In the genomic region with DNA sequence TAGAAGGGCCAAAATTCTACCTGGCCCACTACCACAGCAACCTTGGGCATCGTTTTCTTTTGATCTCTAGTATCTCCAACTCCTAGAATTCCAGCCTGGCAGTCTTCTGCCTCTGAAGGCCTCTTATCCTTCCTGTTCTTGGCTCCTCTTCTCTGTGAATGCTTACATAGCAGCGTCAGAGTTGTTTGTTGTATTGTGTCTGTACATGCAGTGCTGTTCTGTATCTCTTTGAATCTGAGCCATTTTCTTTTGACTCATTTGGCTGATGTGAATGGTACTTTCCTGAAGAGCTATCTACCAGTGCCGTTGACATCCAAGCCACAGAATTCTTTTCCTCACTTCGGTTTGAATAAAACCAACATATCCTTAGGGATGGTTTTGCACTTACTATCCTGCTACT, we compare ENCODE assay signal across 13 cellular contexts.
A peak's percentile ranks its signal among the peaks of the same experiment; 100 is the strongest.
DNase-seq lines count a peak whose midpoint lies in the region; ATAC-seq and TF ChIP-seq lines count a peak whose summit lies in the region.
"Had no signal": no experiment of that assay in that cellular context is flagged by ENCODE, and none has a peak within 500 bp of the region (broad histone marks: within the 10 kb centered on the region; RNA-seq: fewer than 3 reads in every experiment).

No MANE protein-coding gene starts in this region.

- H3K9me3 ChIP-seq in MG63 (no peaks in the 10 kb centered on the region), muscle layer of duodenum (ENCODE audit: control insufficient read depth in 1 of 2, low read length in 2 of 2) (no peaks in the 10 kb centered on the region)
- H3K9me3 ChIP-seq in naive thymus-derived CD4-positive, alpha-beta T cell (ENCODE audit: control insufficient read depth in 2 of 3, low read length in 3 of 3) = no peaks in the 10 kb centered on the region

- TF ChIP-seq CTCF in AG09309 (IDR thresholded peaks at IDR 0.05; ENCODE audit: control insufficient read depth, insufficient read depth, low read depth, low read length, missing control alignments) (no peak), epithelial cell of esophagus (IDR thresholded peaks at IDR 0.05; ENCODE audit: insufficient read depth, low read depth, low read length, missing control alignments) (no peak)

- peak overlapping the region; percentile 45 for H3K27ac ChIP-seq in muscle layer of duodenum (ENCODE audit: low read length)
- no peak overlapping the region for H3K27ac ChIP-seq in naive thymus-derived CD4-positive, alpha-beta T cell (ENCODE audit: low read depth, low read length)

- no peaks in the 10 kb centered on the region for H3K9me3 Mint-ChIP-seq in naive thymus-derived CD4-positive, alpha-beta T cell
- no peaks in the 10 kb centered on the region for H3K9me3 Mint-ChIP-seq in activated naive CD4-positive, alpha-beta T cell treated with anti-CD3 and anti-CD28 coated beads, Interleukin-2, amount 50 U/mL, for 72 hours
- H3K9me3 Mint-ChIP-seq: activated CD4-positive, alpha-beta memory T cell treated with anti-CD3 and anti-CD28 coated beads, Interleukin-2, amount 10 ng/mL, durations not matched to agents 7 days and 5 days; central memory CD8-positive, alpha-beta T cell had no signal

- no peaks in the 10 kb centered on the region for H3K36me3 ChIP-seq in MG63
- peaks cover 0 to 1% of the 10 kb centered on the region in 2 donors for H3K36me3 ChIP-seq in muscle layer of duodenum (ENCODE audit: control insufficient read depth in 1 of 2, insufficient read depth in 2 of 2, low read length in 2 of 2)
- H3K36me3 ChIP-seq in naive thymus-derived CD4-positive, alpha-beta T cell (ENCODE audit: control insufficient read depth in 2 of 3, insufficient read depth in 3 of 3, low read length in 3 of 3) = no peaks in the 10 kb centered on the region

- H3K4me1 ChIP-seq in muscle layer of duodenum (ENCODE audit: control insufficient read depth in 1 of 2, insufficient read depth in 2 of 2, low read length in 2 of 2) = peaks cover 0 to 6% of the 10 kb centered on the region in 2 donors
- H3K4me1 ChIP-seq in naive thymus-derived CD4-positive, alpha-beta T cell (ENCODE audit: control insufficient read depth in 2 of 2, insufficient read depth in 2 of 2, low read length in 2 of 2) = no peaks in the 10 kb centered on the region

- no peaks in the 10 kb centered on the region for H3K27me3 Mint-ChIP-seq in naive thymus-derived CD4-positive, alpha-beta T cell
- H3K27me3 Mint-ChIP-seq: activated CD4-positive, alpha-beta memory T cell treated with anti-CD3 and anti-CD28 coated beads, Interleukin-2, amount 10 ng/mL, durations not matched to agents 7 days and 5 days; central memory CD8-positive, alpha-beta T cell had no signal

- peak; percentile 44 for DNase-seq in AG09309 (ENCODE audit: low read depth)
- peak; percentile 55 for DNase-seq in MG63
- peak; percentile 85 for DNase-seq in epithelial cell of esophagus (ENCODE audit: low read depth)
- no peak for DNase-seq in naive thymus-derived CD4-positive, alpha-beta T cell
- DNase-seq in mesenteric fat pad (ENCODE audit: low spot score) = no peak
- DNase-seq in activated naive CD4-positive, alpha-beta T cell treated with anti-CD3 and anti-CD28 coated beads, Interleukin-2, amount 50 U/mL, for 72 hours (ENCODE audit: low spot score in 2 of 2) = no peak
- DNase-seq: activated CD4-positive, alpha-beta memory T cell treated with anti-CD3 and anti-CD28 coated beads, Interleukin-2, amount 10 ng/mL, durations not matched to agents 7 days and 5 days; Calu3; NCI-H2081 treated with DMSO at 0.1 percent for 48 hours; stimulated activated CD4-positive, alpha-beta T cell treated with anti-CD3 and anti-CD28 coated beads, Interleukin-12 subunit alpha, Interleukin-12 subunit beta, amount 100 ng/mL, for 4 hours had no signal

- no peaks in the 10 kb centered on the region for H3K27me3 ChIP-seq in MG63
- no peaks in the 10 kb centered on the region for H3K27me3 ChIP-seq in muscle layer of duodenum (ENCODE audit: low read depth, low read length)
- H3K27me3 ChIP-seq in naive thymus-derived CD4-positive, alpha-beta T cell (ENCODE audit: control insufficient read depth in 2 of 2, insufficient read depth in 2 of 2, low read length in 2 of 2) = no peaks in the 10 kb centered on the region

- CTCF ChIA-PET in naive thymus-derived CD4-positive, alpha-beta T cell (lab: Charles Lee) = no interaction called here

- peaks cover 5 to 17% (median 10%) of the 10 kb centered on the region in 7 donors for H3K4me1 Mint-ChIP-seq in naive thymus-derived CD4-positive, alpha-beta T cell

- peak overlapping the region in 1 of 9 donors; percentile 51 for H3K27ac Mint-ChIP-seq in naive thymus-derived CD4-positive, alpha-beta T cell
- H3K27ac Mint-ChIP-seq in activated naive CD4-positive, alpha-beta T cell treated with anti-CD3 and anti-CD28 coated beads, Interleukin-2, amount 50 U/mL, for 72 hours = no peak overlapping the region
- H3K27ac Mint-ChIP-seq: activated CD4-positive, alpha-beta memory T cell treated with anti-CD3 and anti-CD28 coated beads, Interleukin-2, amount 10 ng/mL, durations not matched to agents 7 days and 5 days had no signal

- intact Hi-C loops in naive thymus-derived CD4-positive, alpha-beta T cell (cut with micrococcal nuclease) = no loop called here

- H3K36me3 Mint-ChIP-seq in naive thymus-derived CD4-positive, alpha-beta T cell = peaks cover 0 to 13% (median 2%) of the 10 kb centered on the region in 5 donors
- H3K36me3 Mint-ChIP-seq in activated naive CD4-positive, alpha-beta T cell treated with anti-CD3 and anti-CD28 coated beads, Interleukin-2, amount 50 U/mL, for 72 hours = peaks cover 0 to 4% of the 10 kb centered on the region in 2 donors

- H3K4me3 ChIP-seq in AG09309 (ENCODE audit: control insufficient read depth, low read depth, low read length) (no peak overlapping the region), MG63 (no peak overlapping the region), epithelial cell of esophagus (ENCODE audit: low read length) (no peak overlapping the region), muscle layer of duodenum (ENCODE audit: low read depth in 1 of 2, low read length in 2 of 2) (no peak overlapping the region)
- H3K4me3 ChIP-seq in naive thymus-derived CD4-positive, alpha-beta T cell (ENCODE audit: low read length) = no peak overlapping the region

- no peak for ATAC-seq in naive thymus-derived CD4-positive, alpha-beta T cell
- ATAC-seq in HG03135 (IDR thresholded peaks at IDR 0.05; ENCODE audit: unreplicated experiment) = no peak
- ATAC-seq in activated naive CD4-positive, alpha-beta T cell treated with anti-CD3 and anti-CD28 coated beads, Interleukin-2, amount 50 U/mL, for 72 hours = no peak

- POLR2A ChIA-PET in naive thymus-derived CD4-positive, alpha-beta T cell (lab: Charles Lee) = no interaction called here

- no peak overlapping the region for H3K4me3 Mint-ChIP-seq in naive thymus-derived CD4-positive, alpha-beta T cell
- H3K4me3 Mint-ChIP-seq: activated CD4-positive, alpha-beta memory T cell treated with anti-CD3 and anti-CD28 coated beads, Interleukin-2, amount 10 ng/mL, durations not matched to agents 7 days and 5 days; central memory CD8-positive, alpha-beta T cell had no signal

Comparison
In these comparisons a context has a peak if more than half of its experiments do, and no peak if none do; other contexts are left out.
1. DNase-seq: peak in AG09309 (single experiment), MG63 (single experiment) and epithelial cell of esophagus (single experiment); none in naive thymus-derived CD4-positive, alpha-beta T cell (0 of 9), mesenteric fat pad (single experiment) and activated naive CD4-positive, alpha-beta T cell treated with anti-CD3 and anti-CD28 coated beads, Interleukin-2, amount 50 U/mL, for 72 hours (0 of 2).